Comparison of ENCODE assay signal across 19 cellular contexts in the genomic region with DNA sequence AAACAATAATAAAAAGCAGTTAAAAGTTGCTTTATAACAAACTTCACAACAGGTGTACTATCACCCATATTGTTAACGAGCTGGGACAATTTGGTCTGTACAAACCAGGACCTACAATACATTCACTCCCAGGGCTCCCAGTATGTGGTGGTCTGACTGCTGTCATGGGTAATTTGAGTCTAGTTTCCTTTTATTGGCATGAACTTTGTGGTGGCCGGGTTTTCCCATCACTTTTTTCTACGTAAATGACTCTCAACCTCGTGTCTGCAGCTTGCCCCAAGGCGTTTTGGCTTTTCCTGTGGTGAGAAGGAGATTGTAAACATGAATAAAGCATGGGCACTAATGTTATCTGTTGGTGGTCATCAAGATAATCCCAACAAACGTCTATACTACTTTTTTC.
DNase-seq lines count a peak whose midpoint lies in the region; ATAC-seq and TF ChIP-seq lines count a peak whose summit lies in the region.
"Had no signal": no experiment of that assay in that cellular context is flagged by ENCODE, and none has a peak within 500 bp of the region (broad histone marks: within the 10 kb centered on the region; RNA-seq: fewer than 3 reads in every experiment).

No MANE protein-coding gene starts in this region.

- no peaks in the 10 kb centered on the region for H3K27me3 ChIP-seq in mammary epithelial cell (ENCODE audit: insufficient read depth, low read length)
- no peaks in the 10 kb centered on the region for H3K27me3 ChIP-seq in Peyer's patch
- no peaks in the 10 kb centered on the region for H3K27me3 ChIP-seq in body of pancreas

- dilution Hi-C loops in mammary epithelial cell (cut with HindIII; ENCODE audit: low sequenced_read_pairs), result no loop called here

- POLR2A ChIA-PET in MCF 10A (lab: Yijun Ruan, JAX), result interaction anchor here (0.7 to 1.2 kb wide), 2 partner anchors 9 to 12 kb away, joined by 3 read pairs; no protein-coding TSS in a partner anchor

- no peaks in the 10 kb centered on the region for H3K36me3 Mint-ChIP-seq in MCF 10A (ENCODE audit: insufficient read depth, unreplicated experiment)
- peaks cover 10% of the 10 kb centered on the region for H3K36me3 Mint-ChIP-seq in activated naive CD8-positive, alpha-beta T cell

- H3K27ac Mint-ChIP-seq in MCF 10A (ENCODE audit: low read depth, unreplicated experiment), result no peak overlapping the region
- H3K27ac Mint-ChIP-seq in activated naive CD8-positive, alpha-beta T cell, result peak overlapping the region; percentile 2
- H3K27ac Mint-ChIP-seq: B cell had no signal

- H3K36me3 ChIP-seq in mammary epithelial cell (ENCODE audit: insufficient read depth, low read length), result no peaks in the 10 kb centered on the region
- H3K36me3 ChIP-seq in Peyer's patch, result no peaks in the 10 kb centered on the region
- H3K36me3 ChIP-seq in body of pancreas (replicated peaks in 1 of 2; ENCODE audit: insufficient read depth in 1 of 2, low read depth in 2 of 2), result no peaks in the 10 kb centered on the region

- no peak overlapping the region for H3K9ac ChIP-seq in mammary epithelial cell (ENCODE audit: insufficient read depth, low read length)

- 42% methylated on average over 6 of the region's 6 CpGs for WGBS in mammary epithelial cell (ENCODE audit: low coverage, missing lambda C conversion rate)
- 61 to 70% methylated on average over 6 of the region's 6 CpGs for WGBS in body of pancreas, 2 donors

- CTCF ChIA-PET in mammary epithelial cell (lab: Charles Lee; ENCODE audit: low non-redundant PET), result no interaction called here
- CTCF ChIA-PET in MCF 10A (lab: Yijun Ruan, JAX), result no interaction called here

- H3K4me1 Mint-ChIP-seq in MCF 10A (ENCODE audit: insufficient read depth, unreplicated experiment), result no peaks in the 10 kb centered on the region
- H3K4me1 Mint-ChIP-seq in activated naive CD8-positive, alpha-beta T cell (ENCODE audit: low read depth), result peaks cover 6% of the 10 kb centered on the region
- H3K4me1 Mint-ChIP-seq: B cell had no signal

- H3K9me3 Mint-ChIP-seq in MCF 10A (ENCODE audit: unreplicated experiment), result peaks cover 17% of the 10 kb centered on the region
- H3K9me3 Mint-ChIP-seq in activated naive CD8-positive, alpha-beta T cell (ENCODE audit: low read depth), result peaks cover 7% of the 10 kb centered on the region

- no peak for TF ChIP-seq POLR2A in Peyer's patch (IDR thresholded peaks at IDR 0.05)
- TF ChIP-seq POLR2A in body of pancreas (IDR thresholded peaks at IDR 0.05), result no peak

- no peak for TF ChIP-seq CTCF in mammary epithelial cell (conservative IDR thresholded peaks at IDR 0.05 in 1 of 2, IDR thresholded peaks at IDR 0.05 in 1 of 2; ENCODE audit: extremely low read depth in 1 of 2, insufficient read depth in 1 of 2, low read depth in 1 of 2, low read length in 2 of 2)
- TF ChIP-seq CTCF in MCF 10A (IDR thresholded peaks at IDR 0.05; ENCODE audit: unreplicated experiment), result no peak
- TF ChIP-seq CTCF in Peyer's patch (IDR thresholded peaks at IDR 0.05), result no peak
- TF ChIP-seq CTCF in body of pancreas (IDR thresholded peaks at IDR 0.05), result no peak

- BruUV-seq in mammary epithelial cell (replicated peaks; lab: Mats Ljungman, UMichigan), result no TSS peak
- BruUV-seq in MCF 10A (replicated peaks; lab: Mats Ljungman, UMichigan), result no TSS peak

- no peak overlapping the region for H3K4me3 Mint-ChIP-seq in MCF 10A (ENCODE audit: unreplicated experiment)
- H3K4me3 Mint-ChIP-seq in activated naive CD8-positive, alpha-beta T cell, result no peak overlapping the region
- H3K4me3 Mint-ChIP-seq: B cell had no signal

- no peak overlapping the region for H3K4me3 ChIP-seq in mammary epithelial cell (replicated peaks in 1 of 3; ENCODE audit: insufficient read depth in 1 of 3, low read depth in 2 of 3, low read length in 3 of 3)
- H3K4me3 ChIP-seq in Peyer's patch, result no peak overlapping the region
- H3K4me3 ChIP-seq in body of pancreas, result no peak overlapping the region
- H3K4me3 ChIP-seq: mucosa of descending colon had no signal

- DNase-seq in mammary epithelial cell (peak; percentile 56), MCF 10A (ENCODE audit: unreplicated experiment) (no peak), Peyer's patch (no peak), SK-N-DZ (ENCODE audit: low spot score) (no peak), body of pancreas (no peak)
- peak; percentile 65 for DNase-seq in stimulated activated naive CD8-positive, alpha-beta T cell treated with anti-CD3 and anti-CD28 coated beads, Interleukin-15, Interleukin-2, amounts not matched to agents 100 U/mL and 50 U/mL, for 24 hours
- DNase-seq: activated CD4-positive, CD25-positive, alpha-beta regulatory T cell treated with anti-CD3 and anti-CD28 coated beads, Interleukin-2, amount 50 U/mL, for 72 hours; central memory CD4-positive, alpha-beta T cell; effector CD8-positive, alpha-beta T cell; Kasumi-1; left colon; mucosa of descending colon; NCI-H1436; NCI-H226; occipital lobe had no signal

- H3K4me1 ChIP-seq in mammary epithelial cell (ENCODE audit: insufficient read depth, low read length), result no peaks in the 10 kb centered on the region
- H3K4me1 ChIP-seq in Peyer's patch, result no peaks in the 10 kb centered on the region
- no peaks in the 10 kb centered on the region for H3K4me1 ChIP-seq in body of pancreas

- H3K79me2 ChIP-seq in mammary epithelial cell (ENCODE audit: insufficient read depth, low read length), result no peaks in the 10 kb centered on the region

- in situ Hi-C loops in mammary epithelial cell (cut with MboI; ENCODE audit: low sequenced_read_pairs in 2 of 2), result no loop called here

- no peaks in the 10 kb centered on the region for H4K20me1 ChIP-seq in mammary epithelial cell (ENCODE audit: insufficient read depth, low read length)

- H3K27ac ChIP-seq in mammary epithelial cell (ENCODE audit: insufficient read depth, low read depth, low read length) (no peak overlapping the region), Peyer's patch (no peak overlapping the region), body of pancreas (no peak overlapping the region)

- intact Hi-C loops in mammary epithelial cell (cut with micrococcal nuclease), result no loop called here
- intact Hi-C loops in MCF 10A (cut with micrococcal nuclease), result no loop called here
- intact Hi-C loops in body of pancreas (cut with DNase I), result no loop called here

- ATAC-seq in HG02798 (IDR thresholded peaks at IDR 0.05; ENCODE audit: poor library complexity, unreplicated experiment), result peak; percentile 26
- ATAC-seq in stimulated activated naive CD8-positive, alpha-beta T cell treated with anti-CD3 and anti-CD28 coated beads, Interleukin-15, Interleukin-2, amounts not matched to agents 100 U/mL and 50 U/mL, for 24 hours, result peak; percentile 84
- ATAC-seq in body of pancreas, result no peak
- ATAC-seq: left colon, mucosa of descending colon, sciatic nerve had no signal

- no peak overlapping the region for H2AFZ ChIP-seq in mammary epithelial cell (ENCODE audit: low read depth, low read length)

- H3K4me2 ChIP-seq in mammary epithelial cell (ENCODE audit: insufficient read depth, low read depth, low read length), result no peak overlapping the region

- H3K9me3 ChIP-seq in mammary epithelial cell (replicated peaks; ENCODE audit: insufficient read depth, low read length), result no peaks in the 10 kb centered on the region
- H3K9me3 ChIP-seq in Peyer's patch, result no peaks in the 10 kb centered on the region
- H3K9me3 ChIP-seq in body of pancreas, result no peaks in the 10 kb centered on the region

- no peaks in the 10 kb centered on the region for H3K27me3 Mint-ChIP-seq in MCF 10A (ENCODE audit: insufficient read depth, unreplicated experiment)
- peaks cover 1% of the 10 kb centered on the region for H3K27me3 Mint-ChIP-seq in activated naive CD8-positive, alpha-beta T cell

Comparison
In these comparisons a context has a peak if more than half of its experiments do, and no peak if none do; other contexts are left out.
1. DNase-seq: peak in mammary epithelial cell (single experiment) and stimulated activated naive CD8-positive, alpha-beta T cell treated with anti-CD3 and anti-CD28 coated beads, Interleukin-15, Interleukin-2, amounts not matched to agents 100 U/mL and 50 U/mL, for 24 hours (single experiment); none in MCF 10A (single experiment), Peyer's patch (0 of 3), SK-N-DZ (single experiment) and body of pancreas (0 of 4).